In the genomic region with DNA sequence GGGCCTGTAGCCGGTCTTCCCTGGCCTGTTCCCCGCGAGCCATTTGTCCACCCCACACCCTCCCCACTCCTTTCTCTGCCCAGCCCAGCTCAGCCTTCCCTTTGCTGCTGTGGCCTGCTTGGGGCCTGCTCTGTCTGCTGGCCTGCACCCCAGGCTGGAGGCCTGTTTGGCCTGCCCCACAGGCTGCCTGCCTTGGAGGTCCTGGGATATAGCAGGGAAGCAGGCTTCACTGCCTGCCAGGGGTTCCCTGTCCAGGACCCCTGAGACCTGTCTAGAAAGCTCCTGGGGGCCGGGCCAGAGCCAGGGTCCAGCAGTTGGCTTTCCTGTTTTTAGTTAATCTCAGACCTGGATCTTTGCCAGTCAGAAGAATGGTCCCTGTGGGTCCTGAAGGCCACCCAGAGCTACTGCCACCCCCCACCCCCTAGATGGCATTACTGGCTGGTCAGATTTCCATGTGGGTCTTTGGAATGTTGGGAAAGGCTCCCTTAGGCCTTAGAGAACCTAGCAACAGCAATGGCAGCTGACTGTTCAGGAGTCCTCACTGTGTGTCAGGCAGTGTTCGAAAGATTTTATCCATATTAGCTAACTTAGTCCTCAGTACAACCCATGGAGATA, we compare ENCODE assay signal across 1 cellular context.
TF ChIP-seq lines count a peak whose summit lies in the region.

No MANE protein-coding gene starts in this region.

TF ChIP-seq in HEK293, 187 proteins besides CTCF, POLR2A, EP300 and RAD21:
- no peak for TF ChIP-seq ZNF302 (tag by site-specific recombination; IDR thresholded peaks at IDR 0.05; ENCODE audit: low read depth)
- TF ChIP-seq GLIS2 (tag by site-specific recombination; IDR thresholded peaks at IDR 0.05) = no peak; the same call in 1 of the 2 replicates
- no peak for TF ChIP-seq ZNF707 (tag by site-specific recombination; IDR thresholded peaks at IDR 0.05)
- TF ChIP-seq ZIC2 (tag by site-specific recombination; IDR thresholded peaks at IDR 0.05) = 0 out of 2 replicates have a peak, but pooled peaks have one; percentile 19
- TF ChIP-seq ZNF600 (tag by site-specific recombination; IDR thresholded peaks at IDR 0.05) = 0 out of 2 replicates have a peak, but pooled peaks have one; percentile 11
- peak; percentile 8; the same call in 1 of the 2 replicates for TF ChIP-seq ZNF341 (tag by site-specific recombination; IDR thresholded peaks at IDR 0.05; ENCODE audit: low read depth)
- peak; percentile 97 for TF ChIP-seq GLIS1 (tag by site-specific recombination; IDR thresholded peaks at IDR 0.05)
- no peak for TF ChIP-seq EGR2 (tag by site-specific recombination; IDR thresholded peaks at IDR 0.05; ENCODE audit: low read depth)
- TF ChIP-seq, protein P1, sequence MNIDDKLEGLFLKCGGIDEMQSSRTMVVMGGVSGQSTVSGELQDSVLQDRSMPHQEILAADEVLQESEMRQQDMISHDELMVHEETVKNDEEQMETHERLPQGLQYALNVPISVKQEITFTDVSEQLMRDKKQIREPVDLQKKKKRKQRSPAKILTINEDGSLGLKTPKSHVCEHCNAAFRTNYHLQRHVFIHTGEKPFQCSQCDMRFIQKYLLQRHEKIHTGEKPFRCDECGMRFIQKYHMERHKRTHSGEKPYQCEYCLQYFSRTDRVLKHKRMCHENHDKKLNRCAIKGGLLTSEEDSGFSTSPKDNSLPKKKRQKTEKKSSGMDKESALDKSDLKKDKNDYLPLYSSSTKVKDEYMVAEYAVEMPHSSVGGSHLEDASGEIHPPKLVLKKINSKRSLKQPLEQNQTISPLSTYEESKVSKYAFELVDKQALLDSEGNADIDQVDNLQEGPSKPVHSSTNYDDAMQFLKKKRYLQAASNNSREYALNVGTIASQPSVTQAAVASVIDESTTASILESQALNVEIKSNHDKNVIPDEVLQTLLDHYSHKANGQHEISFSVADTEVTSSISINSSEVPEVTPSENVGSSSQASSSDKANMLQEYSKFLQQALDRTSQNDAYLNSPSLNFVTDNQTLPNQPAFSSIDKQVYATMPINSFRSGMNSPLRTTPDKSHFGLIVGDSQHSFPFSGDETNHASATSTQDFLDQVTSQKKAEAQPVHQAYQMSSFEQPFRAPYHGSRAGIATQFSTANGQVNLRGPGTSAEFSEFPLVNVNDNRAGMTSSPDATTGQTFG (tag by site-specific recombination; IDR thresholded peaks at IDR 0.05; ENCODE audit: borderline replicate concordance) = no peak
- TF ChIP-seq, protein P2, sequence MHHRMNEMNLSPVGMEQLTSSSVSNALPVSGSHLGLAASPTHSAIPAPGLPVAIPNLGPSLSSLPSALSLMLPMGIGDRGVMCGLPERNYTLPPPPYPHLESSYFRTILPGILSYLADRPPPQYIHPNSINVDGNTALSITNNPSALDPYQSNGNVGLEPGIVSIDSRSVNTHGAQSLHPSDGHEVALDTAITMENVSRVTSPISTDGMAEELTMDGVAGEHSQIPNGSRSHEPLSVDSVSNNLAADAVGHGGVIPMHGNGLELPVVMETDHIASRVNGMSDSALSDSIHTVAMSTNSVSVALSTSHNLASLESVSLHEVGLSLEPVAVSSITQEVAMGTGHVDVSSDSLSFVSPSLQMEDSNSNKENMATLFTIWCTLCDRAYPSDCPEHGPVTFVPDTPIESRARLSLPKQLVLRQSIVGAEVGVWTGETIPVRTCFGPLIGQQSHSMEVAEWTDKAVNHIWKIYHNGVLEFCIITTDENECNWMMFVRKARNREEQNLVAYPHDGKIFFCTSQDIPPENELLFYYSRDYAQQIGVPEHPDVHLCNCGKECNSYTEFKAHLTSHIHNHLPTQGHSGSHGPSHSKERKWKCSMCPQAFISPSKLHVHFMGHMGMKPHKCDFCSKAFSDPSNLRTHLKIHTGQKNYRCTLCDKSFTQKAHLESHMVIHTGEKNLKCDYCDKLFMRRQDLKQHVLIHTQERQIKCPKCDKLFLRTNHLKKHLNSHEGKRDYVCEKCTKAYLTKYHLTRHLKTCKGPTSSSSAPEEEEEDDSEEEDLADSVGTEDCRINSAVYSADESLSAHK (tag by site-specific recombination; IDR thresholded peaks at IDR 0.05) = no peak
- TF ChIP-seq ZNF624 (tag by site-specific recombination; IDR thresholded peaks at IDR 0.05) = no peak
- TF ChIP-seq ZNF37A (tag by site-specific recombination; IDR thresholded peaks at IDR 0.05) = no peak
TF ChIP-seq in HEK293: peak in this region for 4.
